Comparison of ENCODE assay signal across 19 cellular contexts in the genomic region with DNA sequence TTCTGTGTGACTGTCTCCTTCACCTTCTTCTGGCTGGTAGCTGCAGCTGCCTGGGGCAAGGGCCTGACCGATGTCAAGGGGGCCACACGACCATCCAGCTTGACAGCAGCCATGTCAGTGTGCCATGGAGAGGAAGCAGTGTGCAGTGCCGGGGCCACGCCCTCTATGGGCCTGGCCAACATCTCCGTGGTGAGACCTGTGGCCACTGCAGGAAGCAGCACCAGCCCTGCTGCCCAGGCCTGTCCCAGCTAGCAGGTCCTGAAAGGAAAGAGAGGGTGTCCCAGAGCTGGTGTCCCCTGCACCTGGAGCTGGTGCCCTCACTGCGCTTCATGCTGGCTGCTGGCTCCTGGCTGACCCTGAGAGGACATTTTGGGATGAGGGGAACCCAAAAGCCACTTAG. TPM values are rescaled to one million over a fixed set of nuclear protein-coding genes. Genes with fewer than 3 reads are reported as not detected.
DNase-seq lines count a peak whose midpoint lies in the region; ATAC-seq and TF ChIP-seq lines count a peak whose summit lies in the region.
"Had no signal": no experiment of that assay in that cellular context is flagged by ENCODE, and none has a peak within 500 bp of the region (broad histone marks: within the 10 kb centered on the region; RNA-seq: fewer than 3 reads in every experiment).

No MANE protein-coding gene starts in this region.

- TF ChIP-seq EP300 in SK-N-SH (IDR thresholded peaks at IDR 0.05; ENCODE audit: borderline replicate concordance in 1 of 2, low read depth in 1 of 2, low read length in 1 of 2): no peak

- 36% methylated on average over 5 of the region's 6 CpGs for WGBS in SK-N-SH (ENCODE audit: low lambda C conversion rate)

- H3K4me1 Mint-ChIP-seq in naive thymus-derived CD4-positive, alpha-beta T cell: peaks cover 7 to 18% (median 13%) of the 10 kb centered on the region in 7 donors
- H3K4me1 Mint-ChIP-seq in activated naive CD8-positive, alpha-beta T cell treated with anti-CD3 and anti-CD28 coated beads for 36 hours: peaks cover 12% of the 10 kb centered on the region

- no TSS peak for BruUV-seq in PC-3 (replicated peaks; lab: Mats Ljungman, UMichigan)

- no peak overlapping the region for H2AFZ ChIP-seq in SK-N-SH (ENCODE audit: low read depth)
- no peak overlapping the region for H2AFZ ChIP-seq in PC-3 (ENCODE audit: low read length)
- H2AFZ ChIP-seq: GM23248 had no signal

- peak overlapping the region in 1 of 9 donors; percentile 11 for H3K27ac Mint-ChIP-seq in naive thymus-derived CD4-positive, alpha-beta T cell
- H3K27ac Mint-ChIP-seq in activated naive CD8-positive, alpha-beta T cell treated with anti-CD3 and anti-CD28 coated beads for 36 hours: no peak overlapping the region

- ATAC-seq in SK-N-SH treated with all-trans-retinoic acid at 6 μM for 48 hours: peak; percentile 35; the same call in 2 of the 3 replicates
- 0 out of 2 replicates have a peak, but pooled peaks have one; percentile 33 for ATAC-seq in PC-3
- ATAC-seq in naive thymus-derived CD4-positive, alpha-beta T cell: peak; percentile 49
- no peak for ATAC-seq in HG02884 (IDR thresholded peaks at IDR 0.05; ENCODE audit: unreplicated experiment)

- no peaks in the 10 kb centered on the region for H3K9me2 ChIP-seq in SK-N-SH
- no peaks in the 10 kb centered on the region for H3K9me2 ChIP-seq in PC-3 (replicated peaks; ENCODE audit: low read length)

- H4K20me1 ChIP-seq in SK-N-SH (ENCODE audit: insufficient read depth): no peaks in the 10 kb centered on the region
- H4K20me1 ChIP-seq in PC-3 (ENCODE audit: low read length): no peaks in the 10 kb centered on the region

- H3K4me3 ChIP-seq in SK-N-SH (ENCODE audit: low read depth in 2 of 2, low read length in 1 of 2): no peak overlapping the region
- no peak overlapping the region for H3K4me3 ChIP-seq in PC-3 (ENCODE audit: low read length)
- H3K4me3 ChIP-seq in naive thymus-derived CD4-positive, alpha-beta T cell (ENCODE audit: low read length): no peak overlapping the region
- H3K4me3 ChIP-seq: GM23248, sigmoid colon, vagina had no signal

- no peak for TF ChIP-seq RAD21 in SK-N-SH (IDR thresholded peaks at IDR 0.05; ENCODE audit: low read length)

- no peaks in the 10 kb centered on the region for H3K9me3 ChIP-seq in SK-N-SH
- H3K9me3 ChIP-seq in PC-3 (ENCODE audit: low read length): no peaks in the 10 kb centered on the region
- H3K9me3 ChIP-seq in naive thymus-derived CD4-positive, alpha-beta T cell (ENCODE audit: control insufficient read depth in 2 of 3, low read length in 3 of 3): no peaks in the 10 kb centered on the region
- H3K9me3 ChIP-seq: sigmoid colon, vagina had no signal

- H3K4me1 ChIP-seq in SK-N-SH (ENCODE audit: control insufficient read depth in 1 of 2, insufficient read depth in 2 of 2, low read depth in 1 of 2, low read length in 1 of 2) (no peaks in the 10 kb centered on the region; a peak in 1 of 4 replicates), PC-3 (ENCODE audit: insufficient read depth, low read length) (0 out of 2 replicates have a peak, but pooled peaks cover under 1% of the 10 kb centered on the region)
- peaks cover 0 to under 1% of the 10 kb centered on the region in 2 donors for H3K4me1 ChIP-seq in naive thymus-derived CD4-positive, alpha-beta T cell (ENCODE audit: control insufficient read depth in 2 of 2, insufficient read depth in 2 of 2, low read length in 2 of 2)

- peaks cover 0 to 4% (median 0%) of the 10 kb centered on the region in 5 donors for H3K36me3 Mint-ChIP-seq in naive thymus-derived CD4-positive, alpha-beta T cell
- H3K36me3 Mint-ChIP-seq in activated naive CD8-positive, alpha-beta T cell treated with anti-CD3 and anti-CD28 coated beads for 36 hours: no peaks in the 10 kb centered on the region

- H3K9ac ChIP-seq in SK-N-SH (no peak overlapping the region), PC-3 (ENCODE audit: low read length) (no peak overlapping the region)
- H3K9ac ChIP-seq: GM23248 had no signal

- no peak overlapping the region for H3K4me3 Mint-ChIP-seq in naive thymus-derived CD4-positive, alpha-beta T cell
- H3K4me3 Mint-ChIP-seq in activated naive CD8-positive, alpha-beta T cell treated with anti-CD3 and anti-CD28 coated beads for 36 hours: no peak overlapping the region

- H3K27ac ChIP-seq in SK-N-SH (ENCODE audit: low read depth in 2 of 2, low read length in 1 of 2) (no peak overlapping the region), PC-3 (ENCODE audit: low read length) (no peak overlapping the region)
- no peak overlapping the region for H3K27ac ChIP-seq in naive thymus-derived CD4-positive, alpha-beta T cell (ENCODE audit: low read depth, low read length)
- H3K27ac ChIP-seq: C4-2B, GM23248, sigmoid colon, vagina, WERI-Rb-1 had no signal

- intact Hi-C loops in PC-3 (cut with micrococcal nuclease): no loop called here
- intact Hi-C loops in naive thymus-derived CD4-positive, alpha-beta T cell (cut with micrococcal nuclease): no loop called here

- no peak overlapping the region for H3K4me2 ChIP-seq in SK-N-SH
- no peak overlapping the region for H3K4me2 ChIP-seq in PC-3 (ENCODE audit: low read length)

- DNase-seq in SK-N-SH: no peak
- DNase-seq in PC-3: peak; percentile 5
- no peak for DNase-seq in naive thymus-derived CD4-positive, alpha-beta T cell
- no peak for DNase-seq in activated naive CD8-positive, alpha-beta T cell treated with anti-CD3 and anti-CD28 coated beads for 36 hours
- DNase-seq: activated gamma-delta T cell treated with Interleukin-2 at 50 U/mL for 16 hours; amygdala; central memory CD4-positive, alpha-beta T cell; DMS79; effector CD8-positive, alpha-beta T cell; GM23248; IMR-90; NCI-H1092 treated with DMSO at 0.1 percent for 48 hours; NCI-H526 treated with DMSO at 0.1 percent for 48 hours; sigmoid colon; WERI-Rb-1 had no signal

- H3K27me3 Mint-ChIP-seq in naive thymus-derived CD4-positive, alpha-beta T cell: peaks cover 12 to 53% (median 25%) of the 10 kb centered on the region in 5 donors
- peaks cover 27% of the 10 kb centered on the region for H3K27me3 Mint-ChIP-seq in activated naive CD8-positive, alpha-beta T cell treated with anti-CD3 and anti-CD28 coated beads for 36 hours

- H3K79me2 ChIP-seq in SK-N-SH (ENCODE audit: insufficient read depth) (no peaks in the 10 kb centered on the region), PC-3 (ENCODE audit: low read length) (no peaks in the 10 kb centered on the region)

- H3K9me3 Mint-ChIP-seq in naive thymus-derived CD4-positive, alpha-beta T cell: no peaks in the 10 kb centered on the region
- no peaks in the 10 kb centered on the region for H3K9me3 Mint-ChIP-seq in activated naive CD8-positive, alpha-beta T cell treated with anti-CD3 and anti-CD28 coated beads for 36 hours

- TF ChIP-seq CTCF in SK-N-SH (IDR thresholded peaks at IDR 0.05) (no peak), PC-3 (conservative IDR thresholded peaks at IDR 0.05; ENCODE audit: low read depth, low read length) (no peak)

- POLR2A ChIA-PET in SK-N-SH (lab: Yijun Ruan, JAX) (no interaction called here), PC-3 (lab: Charles Lee; ENCODE audit: unreplicated experiment) (no interaction called here)
- POLR2A ChIA-PET in naive thymus-derived CD4-positive, alpha-beta T cell (lab: Charles Lee): no interaction called here

- CTCF ChIA-PET in SK-N-SH (lab: Yijun Ruan, JAX) (interaction anchor here (0.8 to 1.7 kb wide), 4 partner anchors 12 to 79 kb away, joined by 3 to 5 read pairs (median 4); no protein-coding TSS in a partner anchor), PC-3 (lab: Charles Lee) (no interaction called here)
- CTCF ChIA-PET in naive thymus-derived CD4-positive, alpha-beta T cell (lab: Charles Lee): no interaction called here

- H3K36me3 ChIP-seq in SK-N-SH (replicated peaks in 1 of 2; ENCODE audit: control insufficient read depth in 1 of 2, insufficient read depth in 2 of 2, low read length in 1 of 2): no peaks in the 10 kb centered on the region
- no peaks in the 10 kb centered on the region for H3K36me3 ChIP-seq in PC-3 (ENCODE audit: low read depth, low read length)
- no peaks in the 10 kb centered on the region for H3K36me3 ChIP-seq in naive thymus-derived CD4-positive, alpha-beta T cell (ENCODE audit: control insufficient read depth in 2 of 3, insufficient read depth in 3 of 3, low read length in 3 of 3)
- H3K36me3 ChIP-seq: vagina, WERI-Rb-1 had no signal

- H3F3A ChIP-seq in SK-N-SH (replicated peaks; ENCODE audit: insufficient read depth) (no peaks in the 10 kb centered on the region), PC-3 (ENCODE audit: low read length, unreplicated experiment) (no peaks in the 10 kb centered on the region)

- H3K27me3 ChIP-seq in SK-N-SH (ENCODE audit: insufficient read depth): peaks cover 77% of the 10 kb centered on the region
- H3K27me3 ChIP-seq in PC-3 (ENCODE audit: low read length): peaks cover 50% of the 10 kb centered on the region
- peaks cover 0 to 3% of the 10 kb centered on the region in 2 donors for H3K27me3 ChIP-seq in naive thymus-derived CD4-positive, alpha-beta T cell (ENCODE audit: control insufficient read depth in 2 of 2, insufficient read depth in 2 of 2, low read length in 2 of 2)
- H3K27me3 ChIP-seq: sigmoid colon, vagina had no signal

RNA-seq across cellular contexts. Expression of a gene that starts 5.9 kb away (rescaled TPM):
- polyA plus RNA-seq in SK-N-SH (2012; rRNA removed): 3.9 and 4.0 TPM in 2 replicates
- polyA plus RNA-seq in SK-N-SH (2012; cell fraction: cytosol; rRNA removed): 1.5 and 2.7 TPM in 2 replicates
- 12.7 and 20.3 TPM in 2 replicates for polyA plus RNA-seq in SK-N-SH (2012; cell fraction: nucleus; rRNA removed)
- total RNA-seq in PC-3 (2014; rRNA removed): 9.2 and 9.4 TPM in 2 replicates
- 10 to 100 TPM; 10.5 to 12.8 (median 11.7) TPM for total RNA-seq in naive thymus-derived CD4-positive, alpha-beta T cell
- 10 to 100 TPM in 1 of 2 donors, 1 to 10 TPM in 1; 4.9 to 15.2 TPM for polyA plus RNA-seq in naive thymus-derived CD4-positive, alpha-beta T cell
- total RNA-seq in activated naive CD8-positive, alpha-beta T cell treated with anti-CD3 and anti-CD28 coated beads for 36 hours: 10 to 100 TPM; 14.6 to 15.6 TPM

RNA-seq across cellular contexts. Expression of a gene that starts 11.5 kb away (rescaled TPM):
- polyA plus RNA-seq in SK-N-SH (2012; rRNA removed): 0.03 and 0.05 TPM in 2 replicates
- polyA plus RNA-seq in SK-N-SH (2012; cell fraction: cytosol; rRNA removed): 0.01 and 0.05 TPM in 2 replicates
- 0.07 and 0.10 TPM in 2 replicates for polyA plus RNA-seq in SK-N-SH (2012; cell fraction: nucleus; rRNA removed)
- not detected in 2 replicates for total RNA-seq in PC-3 (2014; rRNA removed)
- not detected for total RNA-seq in naive thymus-derived CD4-positive, alpha-beta T cell
- polyA plus RNA-seq in naive thymus-derived CD4-positive, alpha-beta T cell: under 1 TPM in 1 of 2 donors, not detected in 1; 0.43 TPM
- not detected for total RNA-seq in activated naive CD8-positive, alpha-beta T cell treated with anti-CD3 and anti-CD28 coated beads for 36 hours

RNA-seq across cellular contexts. Expression of a gene that starts 16.1 kb away (rescaled TPM):
- polyA plus RNA-seq in SK-N-SH (2012; rRNA removed): 5.4 and 8.9 TPM in 2 replicates
- polyA plus RNA-seq in SK-N-SH (2012; cell fraction: cytosol; rRNA removed): 3.5 and 4.9 TPM in 2 replicates
- polyA plus RNA-seq in SK-N-SH (2012; cell fraction: nucleus; rRNA removed): 13.0 and 13.3 TPM in 2 replicates
- total RNA-seq in PC-3 (2014; rRNA removed): 2.7 and 4.2 TPM in 2 replicates
- 10 to 100 TPM; 19.6 to 41.5 (median 24.1) TPM for total RNA-seq in naive thymus-derived CD4-positive, alpha-beta T cell
- 10 to 100 TPM; 13.5 to 25.3 TPM for polyA plus RNA-seq in naive thymus-derived CD4-positive, alpha-beta T cell
- 1 to 10 TPM; 6.3 to 8.1 TPM for total RNA-seq in activated naive CD8-positive, alpha-beta T cell treated with anti-CD3 and anti-CD28 coated beads for 36 hours

RNA-seq across cellular contexts. Expression of a gene that starts 31.7 kb away (rescaled TPM):
- polyA plus RNA-seq in SK-N-SH (2012; rRNA removed): 0.93 and 0.95 TPM in 2 replicates
- polyA plus RNA-seq in SK-N-SH (2012; cell fraction: cytosol; rRNA removed): 0.85 and 0.94 TPM in 2 replicates
- polyA plus RNA-seq in SK-N-SH (2012; cell fraction: nucleus; rRNA removed): 0.73 TPM in 2 replicates
- total RNA-seq in PC-3 (2014; rRNA removed): 2.7 and 2.8 TPM in 2 replicates
- total RNA-seq in naive thymus-derived CD4-positive, alpha-beta T cell: 10 to 100 TPM in 3 of 5 experiments, 1 to 10 TPM in 2; 2.9 to 42.2 (median 17.7) TPM
- 10 to 100 TPM; 17.4 to 36.2 TPM for polyA plus RNA-seq in naive thymus-derived CD4-positive, alpha-beta T cell
- 1 to 10 TPM; 2.1 to 2.5 TPM for total RNA-seq in activated naive CD8-positive, alpha-beta T cell treated with anti-CD3 and anti-CD28 coated beads for 36 hours

RNA-seq across cellular contexts. Expression of a gene that starts 51.6 kb away (rescaled TPM):
- polyA plus RNA-seq in SK-N-SH (2012; rRNA removed): 118 and 139 TPM in 2 replicates
- polyA plus RNA-seq in SK-N-SH (2012; cell fraction: cytosol; rRNA removed): 136 and 148 TPM in 2 replicates
- polyA plus RNA-seq in SK-N-SH (2012; cell fraction: nucleus; rRNA removed): 47.4 and 81.0 TPM in 2 replicates
- 84.1 and 86.9 TPM in 2 replicates for total RNA-seq in PC-3 (2014; rRNA removed)
- total RNA-seq in naive thymus-derived CD4-positive, alpha-beta T cell: 100 to 1,000 TPM in 1 of 5 experiments, 10 to 100 TPM in 4; 38.3 to 203 (median 70.7) TPM
- polyA plus RNA-seq in naive thymus-derived CD4-positive, alpha-beta T cell: 10 to 100 TPM; 80.0 to 81.9 TPM
- total RNA-seq in activated naive CD8-positive, alpha-beta T cell treated with anti-CD3 and anti-CD28 coated beads for 36 hours: 100 to 1,000 TPM; 247 to 252 TPM
